In the genomic region with DNA sequence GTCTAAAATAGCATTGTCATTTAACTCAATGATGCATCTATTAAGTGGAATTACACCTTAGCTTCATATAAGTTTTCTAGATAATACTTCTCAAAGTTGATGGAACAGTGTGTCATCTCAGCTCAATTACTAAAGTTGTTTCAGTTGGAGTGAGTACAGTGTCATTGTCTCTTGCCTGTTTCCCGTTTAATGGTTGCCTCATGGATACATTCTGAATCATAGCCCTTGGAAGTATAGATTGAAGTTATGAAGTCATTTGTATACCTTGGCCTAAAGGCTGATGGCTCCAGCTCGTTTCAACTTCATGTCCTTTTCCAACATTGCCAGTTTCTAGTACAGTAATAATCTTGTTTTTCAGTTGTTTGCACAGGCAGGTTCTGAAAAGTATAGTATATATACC, we compare ENCODE assay signal across 26 cellular contexts.
A peak's percentile ranks its signal among the peaks of the same experiment; 100 is the strongest.
DNase-seq lines count a peak whose midpoint lies in the region; ATAC-seq, FAIRE-seq and TF ChIP-seq lines count a peak whose summit lies in the region.
"Had no signal": no experiment of that assay in that cellular context is flagged by ENCODE, and none has a peak within 500 bp of the region (broad histone marks: within the 10 kb centered on the region; RNA-seq: fewer than 3 reads in every experiment).

No MANE protein-coding gene starts in this region.

- no peak for TF ChIP-seq CTCF in astrocyte (IDR thresholded peaks at IDR 0.05; ENCODE audit: insufficient read depth, low read depth, low read length)

- no peak overlapping the region for H2AFZ ChIP-seq in astrocyte (ENCODE audit: low read depth, low read length)

- DNase-seq in HT1080 (ENCODE audit: low read depth) (peak; percentile 50), astrocyte (ENCODE audit: low read depth) (peak; percentile 36), fibroblast of peridontal ligament (ENCODE audit: extremely low read depth) (peak; percentile 45), KBM-7 (no peak)
- DNase-seq in naive thymus-derived CD8-positive, alpha-beta T cell, result no peak
- DNase-seq: activated B cell treated with CpG ODN at 0.5 μM for 24 hours; activated CD4-positive, alpha-beta T cell treated with anti-CD3 and anti-CD28 coated beads, Interleukin-2, amount 50 U/mL, for 48 hours; activated naive CD8-positive, alpha-beta T cell treated with anti-CD3 and anti-CD28 coated beads, Interleukin-2, amount 10 ng/mL, durations not matched to agents 7 days and 5 days; body of pancreas; CD8-positive, alpha-beta memory T cell; colonic mucosa; DMS53; islet precursor cell; MV-4-11; NCI-H1694; NCI-H2171 treated with DMSO at 0.1 percent for 48 hours; NCI-H526 treated with DMSO at 0.1 percent for 48 hours; psoas muscle; small intestine; stimulated activated naive B cell treated with anti-CD40 and anti-IgM and Interleukin-4, amounts not matched to agents 10 μg/mL and 1 μg/mL and 100 μg/mL, for 72 hours had no signal

- no peaks in the 10 kb centered on the region for H3K9me3 Mint-ChIP-seq in astrocyte (ENCODE audit: unreplicated experiment)
- peaks cover 0 to 3% (median 0%) of the 10 kb centered on the region in 9 donors for H3K9me3 Mint-ChIP-seq in naive thymus-derived CD8-positive, alpha-beta T cell
- H3K9me3 Mint-ChIP-seq: activated B cell treated with CpG ODN at 0.5 μM for 24 hours; CD8-positive, alpha-beta memory T cell; stimulated activated naive B cell treated with anti-CD40 and anti-IgM and Interleukin-4, amounts not matched to agents 10 μg/mL and 1 μg/mL and 100 μg/mL, for 72 hours had no signal

- peaks cover 2% of the 10 kb centered on the region for H3K36me3 Mint-ChIP-seq in astrocyte (ENCODE audit: low read depth, unreplicated experiment)
- H3K36me3 Mint-ChIP-seq in naive thymus-derived CD8-positive, alpha-beta T cell, result peaks cover 4 to 13% (median 10%) of the 10 kb centered on the region in 3 donors

- in situ Hi-C loops in KBM-7 (cut with MboI; ENCODE audit: low pct_unique_long_range_greater_than_20kb, low sequenced_read_pairs), result no loop called here

- no peaks in the 10 kb centered on the region for H3K27me3 ChIP-seq in astrocyte (ENCODE audit: insufficient read depth, low read length)
- H3K27me3 ChIP-seq: body of pancreas, colonic mucosa had no signal

- no peak for ATAC-seq in GM21528 (IDR thresholded peaks at IDR 0.05; ENCODE audit: low FRiP score, unreplicated experiment)
- ATAC-seq in naive thymus-derived CD8-positive, alpha-beta T cell, result no peak
- no peak for ATAC-seq in GM18519 (IDR thresholded peaks at IDR 0.05; ENCODE audit: low FRiP score, unreplicated experiment)
- ATAC-seq: body of pancreas; psoas muscle; stimulated activated naive B cell treated with anti-CD40 and anti-IgM and Interleukin-4, amounts not matched to agents 10 μg/mL and 1 μg/mL and 100 μg/mL, for 72 hours had no signal

- no peaks in the 10 kb centered on the region for H3K4me1 ChIP-seq in astrocyte (ENCODE audit: insufficient read depth, low read length)
- H3K4me1 ChIP-seq: body of pancreas, colonic mucosa, psoas muscle had no signal

- FAIRE-seq in astrocyte (lab: Jason Lieb, UNC), result peak; percentile 5
- FAIRE-seq: frontal cortex, GM12892, small intestine had no signal

- H4K20me1 ChIP-seq in astrocyte (ENCODE audit: insufficient read depth, low read length), result no peaks in the 10 kb centered on the region

- H3K4me3 ChIP-seq in astrocyte (ENCODE audit: insufficient read depth, low read depth, low read length), result no peak overlapping the region
- H3K4me3 ChIP-seq: body of pancreas, colonic mucosa, lung, psoas muscle, thoracic aorta had no signal

- peaks cover 7% of the 10 kb centered on the region for H3K4me1 Mint-ChIP-seq in astrocyte (ENCODE audit: low read depth, unreplicated experiment)
- peaks cover 17 to 34% (median 24%) of the 10 kb centered on the region in 4 donors for H3K4me1 Mint-ChIP-seq in naive thymus-derived CD8-positive, alpha-beta T cell
- H3K4me1 Mint-ChIP-seq: activated B cell treated with CpG ODN at 0.5 μM for 24 hours had no signal

- H3K27ac ChIP-seq in astrocyte (ENCODE audit: low read depth, low read length), result no peak overlapping the region
- H3K27ac ChIP-seq: body of pancreas, colonic mucosa, psoas muscle, thoracic aorta had no signal

- H3K4me3 Mint-ChIP-seq in astrocyte (ENCODE audit: unreplicated experiment), result no peak overlapping the region
- H3K4me3 Mint-ChIP-seq in naive thymus-derived CD8-positive, alpha-beta T cell, result no peak overlapping the region
- H3K4me3 Mint-ChIP-seq: activated B cell treated with CpG ODN at 0.5 μM for 24 hours; activated naive CD8-positive, alpha-beta T cell treated with anti-CD3 and anti-CD28 coated beads, Interleukin-2, amount 10 ng/mL, durations not matched to agents 7 days and 5 days; CD8-positive, alpha-beta memory T cell; stimulated activated naive B cell treated with anti-CD40 and anti-IgM and Interleukin-4, amounts not matched to agents 10 μg/mL and 1 μg/mL and 100 μg/mL, for 72 hours had no signal

- no peak overlapping the region for H3K9ac ChIP-seq in astrocyte (ENCODE audit: low read length)

- no peaks in the 10 kb centered on the region for H3K36me3 ChIP-seq in astrocyte (ENCODE audit: insufficient read depth, low read length)
- H3K36me3 ChIP-seq: colonic mucosa, thoracic aorta had no signal

- H3K27ac Mint-ChIP-seq in astrocyte (ENCODE audit: unreplicated experiment), result no peak overlapping the region
- no peak overlapping the region for H3K27ac Mint-ChIP-seq in naive thymus-derived CD8-positive, alpha-beta T cell
- H3K27ac Mint-ChIP-seq: activated B cell treated with CpG ODN at 0.5 μM for 24 hours; activated naive CD8-positive, alpha-beta T cell treated with anti-CD3 and anti-CD28 coated beads, Interleukin-2, amount 10 ng/mL, durations not matched to agents 7 days and 5 days; CD8-positive, alpha-beta memory T cell; stimulated activated naive B cell treated with anti-CD40 and anti-IgM and Interleukin-4, amounts not matched to agents 10 μg/mL and 1 μg/mL and 100 μg/mL, for 72 hours had no signal

- no peak overlapping the region for H3K4me2 ChIP-seq in astrocyte (ENCODE audit: low read length)

- POLR2A ChIA-PET in naive thymus-derived CD8-positive, alpha-beta T cell (lab: Charles Lee), result no interaction called here

- no peaks in the 10 kb centered on the region for H3K9me3 ChIP-seq in astrocyte (ENCODE audit: insufficient read depth, low read depth, low read length)
- H3K9me3 ChIP-seq: body of pancreas, colonic mucosa, psoas muscle, thoracic aorta had no signal

- no peaks in the 10 kb centered on the region for H3K79me2 ChIP-seq in astrocyte (ENCODE audit: insufficient read depth, low read length)

- H3K27me3 Mint-ChIP-seq in astrocyte (ENCODE audit: low read depth, unreplicated experiment), result no peaks in the 10 kb centered on the region
- no peaks in the 10 kb centered on the region for H3K27me3 Mint-ChIP-seq in naive thymus-derived CD8-positive, alpha-beta T cell
- H3K27me3 Mint-ChIP-seq: activated B cell treated with CpG ODN at 0.5 μM for 24 hours; activated naive CD8-positive, alpha-beta T cell treated with anti-CD3 and anti-CD28 coated beads, Interleukin-2, amount 10 ng/mL, durations not matched to agents 7 days and 5 days; CD8-positive, alpha-beta memory T cell; stimulated activated naive B cell treated with anti-CD40 and anti-IgM and Interleukin-4, amounts not matched to agents 10 μg/mL and 1 μg/mL and 100 μg/mL, for 72 hours had no signal

Comparison
In these comparisons a context has a peak if more than half of its experiments do, and no peak if none do; other contexts are left out.
1. DNase-seq: peak in HT1080 (single experiment), astrocyte (single experiment) and fibroblast of peridontal ligament (single experiment); none in KBM-7 (single experiment) and naive thymus-derived CD8-positive, alpha-beta T cell (0 of 10).